Comparison of ENCODE assay signal across 8 cellular contexts in genomic region chr11:122843281-122844150, GRCh38. TPM values are rescaled to one million over a fixed set of nuclear protein-coding genes. Genes with fewer than 3 reads are reported as not detected.
DNase-seq lines count a peak whose midpoint lies in the region; ATAC-seq, FAIRE-seq and TF ChIP-seq lines count a peak whose summit lies in the region.

No MANE protein-coding gene starts in this region.

- FAIRE-seq in bronchial epithelial cell (lab: Jason Lieb, UNC) = no peak

- H3K36me3 ChIP-seq in DOHH2 (ENCODE audit: control insufficient read depth, low read length) = no peaks in the 10 kb centered on the region
- no peaks in the 10 kb centered on the region for H3K36me3 ChIP-seq in bronchial epithelial cell (ENCODE audit: control insufficient read depth, insufficient read depth, low read length)
- H3K36me3 ChIP-seq in H7 (replicated peaks; ENCODE audit: control insufficient read depth, insufficient read depth, low read length) = no peaks in the 10 kb centered on the region
- no peaks in the 10 kb centered on the region for H3K36me3 ChIP-seq in left ventricle myocardium inferior

- H3K4me3 ChIP-seq in DOHH2 (ENCODE audit: low read length) (peak overlapping the region; percentile 25; the same call in 1 of the 2 replicates), bronchial epithelial cell (ENCODE audit: low read depth, low read length) (no peak overlapping the region), H7 (ENCODE audit: insufficient read depth, low read depth, low read length) (no peak overlapping the region), left ventricle myocardium inferior (no peak overlapping the region)

- peaks cover 3% of the 10 kb centered on the region; the same call in 1 of the 2 replicates for H3K27me3 ChIP-seq in DOHH2 (ENCODE audit: control insufficient read depth, low read length)
- H3K27me3 ChIP-seq in bronchial epithelial cell (ENCODE audit: control insufficient read depth, insufficient read depth, low read length) = no peaks in the 10 kb centered on the region
- H3K27me3 ChIP-seq in H7 (ENCODE audit: control insufficient read depth, insufficient read depth, low read length) = no peaks in the 10 kb centered on the region
- peaks cover 21% of the 10 kb centered on the region for H3K27me3 ChIP-seq in left ventricle myocardium inferior (ENCODE audit: low read depth)

- peak; percentile 78 for ATAC-seq in GM21423 (IDR thresholded peaks at IDR 0.05; ENCODE audit: unreplicated experiment)

- H3K27ac ChIP-seq in DOHH2 (ENCODE audit: low read depth, low read length) (no peak overlapping the region; the same call in 1 of the 2 replicates), left ventricle myocardium inferior (replicated peaks) (no peak overlapping the region)

- TF ChIP-seq CTCF in DOHH2 (IDR thresholded peaks at IDR 0.05; ENCODE audit: low read depth, low read length, poor library complexity, severe bottlenecking) (no peak), bronchial epithelial cell (IDR thresholded peaks at IDR 0.05; ENCODE audit: insufficient read depth, low read length, severe bottlenecking) (no peak), left ventricle myocardium inferior (IDR thresholded peaks at IDR 0.05; ENCODE audit: borderline replicate concordance) (no peak)

- no peaks in the 10 kb centered on the region for H4K20me1 ChIP-seq in DOHH2 (ENCODE audit: control insufficient read depth, insufficient read depth, low read depth, low read length)

- H3F3A ChIP-seq in DOHH2 (ENCODE audit: control insufficient read depth, insufficient read depth) = no peaks in the 10 kb centered on the region

- no peaks in the 10 kb centered on the region for H3K9me3 ChIP-seq in DOHH2 (ENCODE audit: control insufficient read depth, insufficient read depth, low read length)
- H3K9me3 ChIP-seq in left ventricle myocardium inferior (replicated peaks) = no peaks in the 10 kb centered on the region

- intact Hi-C loops in left ventricle myocardium inferior (cut with micrococcal nuclease) = no loop called here

- peak; percentile 23 to 72 for DNase-seq in NCI-H2081 (lab: John Stamatoyannopoulos, UW)
- DNase-seq in bronchial epithelial cell (ENCODE audit: low read depth) = peak; percentile 23
- DNase-seq in cerebellum (ENCODE audit: low spot score) = no peak
- no peak for DNase-seq in H7
- no peak for DNase-seq in left ventricle myocardium inferior
- DNase-seq in amniotic stem cell (lab: John Stamatoyannopoulos, UW) = no peak

- no peaks in the 10 kb centered on the region for H3K79me2 ChIP-seq in DOHH2 (ENCODE audit: control insufficient read depth, low read length)

- peak overlapping the region; percentile 42 for H3K4me2 ChIP-seq in DOHH2 (ENCODE audit: low read length)

- no peaks in the 10 kb centered on the region for H3K9me2 ChIP-seq in DOHH2 (replicated peaks; ENCODE audit: control insufficient read depth, low read length)

- H3K4me1 ChIP-seq in DOHH2 (ENCODE audit: control insufficient read depth, low read length) (peaks cover 14% of the 10 kb centered on the region), left ventricle myocardium inferior (no peaks in the 10 kb centered on the region)

RNA-seq across cellular contexts. Expression of gene CRTAM, which starts 5.2 kb away (rescaled TPM):
- total RNA-seq in bronchial epithelial cell = 0.79 TPM in 1 of 2 replicates, not detected in the other
- 1.7 TPM for total RNA-seq in cerebellum
- total RNA-seq in H7 (2014; rRNA removed; shearing (Covaris generic)) = 0.07 and 0.18 TPM in 2 replicates
- total RNA-seq in left ventricle myocardium inferior = not detected

RNA-seq across cellular contexts. Expression of gene JHY, which starts 39.0 kb away (rescaled TPM):
- total RNA-seq in bronchial epithelial cell (1.1 and 2.9 TPM in 2 replicates), cerebellum (9.4 TPM), left ventricle myocardium inferior (1.8 TPM)
- 1.4 and 2.4 TPM in 2 replicates for total RNA-seq in H7 (2014; rRNA removed; shearing (Covaris generic))

Comparison
In these comparisons a context has a peak if more than half of its experiments do, and no peak if none do; other contexts are left out.
1. DNase-seq: peak in NCI-H2081 (2 of 2) and bronchial epithelial cell (single experiment); none in cerebellum (single experiment), H7 (single experiment), left ventricle myocardium inferior (single experiment) and amniotic stem cell (single experiment).